1 cellular context compared by ENCODE assay signal in genomic region chr3:39051649-39052557, GRCh38.
A peak's percentile ranks its signal among the peaks of the same experiment; 100 is the strongest.
TF ChIP-seq lines count a peak whose summit lies in the region.

Gene SCN11A, minus strand, starts transcription at chr3:39051944. Its CDS starts 101,582 bp downstream, at chr3:38950362.
Gene WDR48, plus strand, starts transcription at chr3:39052016. Its CDS starts 10 bp downstream, at chr3:39052026.

TF ChIP-seq in K562, 482 proteins besides CTCF, POLR2A, EP300 and RAD21 (continued from another document and continues in another):
- TF ChIP-seq ZNF253 (CRISPR knock-in tag; conservative IDR thresholded peaks at IDR 0.05), result no peak
- no peak for TF ChIP-seq SRSF9 (IDR thresholded peaks at IDR 0.05; ENCODE audit: borderline replicate concordance, low read depth, low read length)
- TF ChIP-seq U2AF1 (optimal IDR thresholded peaks at IDR 0.05; ENCODE audit: low read depth, low read length), result no peak
- 0 out of 2 replicates have a peak, but pooled peaks have one; percentile 44 for TF ChIP-seq CBFB (CRISPR knock-in tag; IDR thresholded peaks at IDR 0.05)
- TF ChIP-seq DNMT1 (IDR thresholded peaks at IDR 0.05), result no peak
- TF ChIP-seq ZBED1 (IDR thresholded peaks at IDR 0.05), result peak; percentile 78; the same call in 1 of the 2 replicates
- TF ChIP-seq ZNF143 (CRISPR knock-in tag; IDR thresholded peaks at IDR 0.05), result peak; percentile 54; the same call in 1 of the 2 replicates
- TF ChIP-seq NUFIP1 (IDR thresholded peaks at IDR 0.05; ENCODE audit: partially characterized antibody), result no peak
- peak; percentile 97 for TF ChIP-seq SIN3B (IDR thresholded peaks at IDR 0.05; ENCODE audit: low read depth)
- TF ChIP-seq KLF6 (CRISPR knock-in tag; IDR thresholded peaks at IDR 0.05; ENCODE audit: borderline replicate concordance), result 0 out of 2 replicates have a peak, but pooled peaks have one; percentile 37
- TF ChIP-seq, protein P1, sequence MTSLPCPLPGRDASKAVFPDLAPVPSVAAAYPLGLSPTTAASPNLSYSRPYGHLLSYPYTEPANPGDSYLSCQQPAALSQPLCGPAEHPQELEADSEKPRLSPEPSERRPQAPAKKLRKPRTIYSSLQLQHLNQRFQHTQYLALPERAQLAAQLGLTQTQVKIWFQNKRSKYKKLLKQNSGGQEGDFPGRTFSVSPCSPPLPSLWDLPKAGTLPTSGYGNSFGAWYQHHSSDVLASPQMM (CRISPR knock-in tag; IDR thresholded peaks at IDR 0.05), result no peak
- peak; percentile 67 for TF ChIP-seq SP1 (CRISPR knock-in tag; IDR thresholded peaks at IDR 0.05)
- TF ChIP-seq MXI1 (IDR thresholded peaks at IDR 0.05; ENCODE audit: low read depth, low read length), result 0 out of 2 replicates have a peak, but pooled peaks have one; percentile 27
- no peak for TF ChIP-seq BRD9 (IDR thresholded peaks at IDR 0.05; ENCODE audit: low read depth, partially characterized antibody)
- no peak; the same call in none of the 2 replicates for TF ChIP-seq CBX1 (IDR thresholded peaks at IDR 0.05; ENCODE audit: low read depth)
- TF ChIP-seq MTA2 (IDR thresholded peaks at IDR 0.05; ENCODE audit: low read depth), result no peak
- TF ChIP-seq, protein P2, sequence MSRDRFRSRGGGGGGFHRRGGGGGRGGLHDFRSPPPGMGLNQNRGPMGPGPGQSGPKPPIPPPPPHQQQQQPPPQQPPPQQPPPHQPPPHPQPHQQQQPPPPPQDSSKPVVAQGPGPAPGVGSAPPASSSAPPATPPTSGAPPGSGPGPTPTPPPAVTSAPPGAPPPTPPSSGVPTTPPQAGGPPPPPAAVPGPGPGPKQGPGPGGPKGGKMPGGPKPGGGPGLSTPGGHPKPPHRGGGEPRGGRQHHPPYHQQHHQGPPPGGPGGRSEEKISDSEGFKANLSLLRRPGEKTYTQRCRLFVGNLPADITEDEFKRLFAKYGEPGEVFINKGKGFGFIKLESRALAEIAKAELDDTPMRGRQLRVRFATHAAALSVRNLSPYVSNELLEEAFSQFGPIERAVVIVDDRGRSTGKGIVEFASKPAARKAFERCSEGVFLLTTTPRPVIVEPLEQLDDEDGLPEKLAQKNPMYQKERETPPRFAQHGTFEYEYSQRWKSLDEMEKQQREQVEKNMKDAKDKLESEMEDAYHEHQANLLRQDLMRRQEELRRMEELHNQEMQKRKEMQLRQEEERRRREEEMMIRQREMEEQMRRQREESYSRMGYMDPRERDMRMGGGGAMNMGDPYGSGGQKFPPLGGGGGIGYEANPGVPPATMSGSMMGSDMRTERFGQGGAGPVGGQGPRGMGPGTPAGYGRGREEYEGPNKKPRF (IDR thresholded peaks at IDR 0.05; ENCODE audit: low read depth, low read length), result no peak
- no peak for TF ChIP-seq ZHX1 (conservative IDR thresholded peaks at IDR 0.05; ENCODE audit: low read length)
- no peak for TF ChIP-seq HEY1 (CRISPR knock-in tag; IDR thresholded peaks at IDR 0.05; ENCODE audit: borderline replicate concordance)
- TF ChIP-seq E2F6 (IDR thresholded peaks at IDR 0.05; ENCODE audit: borderline replicate concordance in 1 of 2, extremely low read depth in 1 of 2, insufficient read depth in 1 of 2, insufficient read length in 1 of 2, low read depth in 1 of 2, low read length in 1 of 2, poor library complexity in 1 of 2, severe bottlenecking in 1 of 2), result peak; percentile 56 to 66
- TF ChIP-seq, protein P3, sequence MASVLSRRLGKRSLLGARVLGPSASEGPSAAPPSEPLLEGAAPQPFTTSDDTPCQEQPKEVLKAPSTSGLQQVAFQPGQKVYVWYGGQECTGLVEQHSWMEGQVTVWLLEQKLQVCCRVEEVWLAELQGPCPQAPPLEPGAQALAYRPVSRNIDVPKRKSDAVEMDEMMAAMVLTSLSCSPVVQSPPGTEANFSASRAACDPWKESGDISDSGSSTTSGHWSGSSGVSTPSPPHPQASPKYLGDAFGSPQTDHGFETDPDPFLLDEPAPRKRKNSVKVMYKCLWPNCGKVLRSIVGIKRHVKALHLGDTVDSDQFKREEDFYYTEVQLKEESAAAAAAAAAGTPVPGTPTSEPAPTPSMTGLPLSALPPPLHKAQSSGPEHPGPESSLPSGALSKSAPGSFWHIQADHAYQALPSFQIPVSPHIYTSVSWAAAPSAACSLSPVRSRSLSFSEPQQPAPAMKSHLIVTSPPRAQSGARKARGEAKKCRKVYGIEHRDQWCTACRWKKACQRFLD (CRISPR knock-in tag; IDR thresholded peaks at IDR 0.05), result no peak
- no peak for TF ChIP-seq PRPF4 (IDR thresholded peaks at IDR 0.05; ENCODE audit: insufficient read depth, low read depth, low read length, poor library complexity, severe bottlenecking)
- no peak for TF ChIP-seq TAL1 (IDR thresholded peaks at IDR 0.05)
- TF ChIP-seq NR2C2 (CRISPR knock-in tag; IDR thresholded peaks at IDR 0.05), result 0 out of 2 replicates have a peak, but pooled peaks have one; percentile 67
- TF ChIP-seq NR2C2 (tag; IDR thresholded peaks at IDR 0.05), result peak; percentile 97
- TF ChIP-seq ZNF707 (CRISPR knock-in tag; conservative IDR thresholded peaks at IDR 0.05), result no peak
- TF ChIP-seq, protein P4, sequence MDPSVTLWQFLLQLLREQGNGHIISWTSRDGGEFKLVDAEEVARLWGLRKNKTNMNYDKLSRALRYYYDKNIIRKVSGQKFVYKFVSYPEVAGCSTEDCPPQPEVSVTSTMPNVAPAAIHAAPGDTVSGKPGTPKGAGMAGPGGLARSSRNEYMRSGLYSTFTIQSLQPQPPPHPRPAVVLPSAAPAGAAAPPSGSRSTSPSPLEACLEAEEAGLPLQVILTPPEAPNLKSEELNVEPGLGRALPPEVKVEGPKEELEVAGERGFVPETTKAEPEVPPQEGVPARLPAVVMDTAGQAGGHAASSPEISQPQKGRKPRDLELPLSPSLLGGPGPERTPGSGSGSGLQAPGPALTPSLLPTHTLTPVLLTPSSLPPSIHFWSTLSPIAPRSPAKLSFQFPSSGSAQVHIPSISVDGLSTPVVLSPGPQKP (CRISPR knock-in tag; IDR thresholded peaks at IDR 0.05), result no peak
- peak; percentile 77 for TF ChIP-seq NR2C1 (IDR thresholded peaks at IDR 0.05)
- TF ChIP-seq NR2C1 (tag; IDR thresholded peaks at IDR 0.05), result peak; percentile 89
- TF ChIP-seq GMEB1 (CRISPR knock-in tag; IDR thresholded peaks at IDR 0.05), result no peak
- TF ChIP-seq ZC3H4 (CRISPR knock-in tag; IDR thresholded peaks at IDR 0.05; ENCODE audit: borderline replicate concordance), result no peak
- no peak for TF ChIP-seq ILK (tag; IDR thresholded peaks at IDR 0.05; ENCODE audit: borderline replicate concordance, low read depth)
- no peak for TF ChIP-seq DIDO1 (tag; IDR thresholded peaks at IDR 0.05; ENCODE audit: low read depth)
- TF ChIP-seq, protein P5, sequence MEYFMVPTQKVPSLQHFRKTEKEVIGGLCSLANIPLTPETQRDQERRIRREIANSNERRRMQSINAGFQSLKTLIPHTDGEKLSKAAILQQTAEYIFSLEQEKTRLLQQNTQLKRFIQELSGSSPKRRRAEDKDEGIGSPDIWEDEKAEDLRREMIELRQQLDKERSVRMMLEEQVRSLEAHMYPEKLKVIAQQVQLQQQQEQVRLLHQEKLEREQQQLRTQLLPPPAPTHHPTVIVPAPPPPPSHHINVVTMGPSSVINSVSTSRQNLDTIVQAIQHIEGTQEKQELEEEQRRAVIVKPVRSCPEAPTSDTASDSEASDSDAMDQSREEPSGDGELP (CRISPR knock-in tag; IDR thresholded peaks at IDR 0.05; ENCODE audit: borderline replicate concordance), result peak; percentile 80; the same call in 1 of the 2 replicates
- no peak; the same call in 1 of the 2 replicates for TF ChIP-seq E2F3 (CRISPR knock-in tag; IDR thresholded peaks at IDR 0.05)
- TF ChIP-seq GATAD2B (IDR thresholded peaks at IDR 0.05; ENCODE audit: borderline replicate concordance), result no peak
- no peak; the same call in 1 of the 2 replicates for TF ChIP-seq ZNF311 (CRISPR knock-in tag; IDR thresholded peaks at IDR 0.05)
- no peak for TF ChIP-seq RFX7 (CRISPR knock-in tag; IDR thresholded peaks at IDR 0.05)
- TF ChIP-seq, protein P6, sequence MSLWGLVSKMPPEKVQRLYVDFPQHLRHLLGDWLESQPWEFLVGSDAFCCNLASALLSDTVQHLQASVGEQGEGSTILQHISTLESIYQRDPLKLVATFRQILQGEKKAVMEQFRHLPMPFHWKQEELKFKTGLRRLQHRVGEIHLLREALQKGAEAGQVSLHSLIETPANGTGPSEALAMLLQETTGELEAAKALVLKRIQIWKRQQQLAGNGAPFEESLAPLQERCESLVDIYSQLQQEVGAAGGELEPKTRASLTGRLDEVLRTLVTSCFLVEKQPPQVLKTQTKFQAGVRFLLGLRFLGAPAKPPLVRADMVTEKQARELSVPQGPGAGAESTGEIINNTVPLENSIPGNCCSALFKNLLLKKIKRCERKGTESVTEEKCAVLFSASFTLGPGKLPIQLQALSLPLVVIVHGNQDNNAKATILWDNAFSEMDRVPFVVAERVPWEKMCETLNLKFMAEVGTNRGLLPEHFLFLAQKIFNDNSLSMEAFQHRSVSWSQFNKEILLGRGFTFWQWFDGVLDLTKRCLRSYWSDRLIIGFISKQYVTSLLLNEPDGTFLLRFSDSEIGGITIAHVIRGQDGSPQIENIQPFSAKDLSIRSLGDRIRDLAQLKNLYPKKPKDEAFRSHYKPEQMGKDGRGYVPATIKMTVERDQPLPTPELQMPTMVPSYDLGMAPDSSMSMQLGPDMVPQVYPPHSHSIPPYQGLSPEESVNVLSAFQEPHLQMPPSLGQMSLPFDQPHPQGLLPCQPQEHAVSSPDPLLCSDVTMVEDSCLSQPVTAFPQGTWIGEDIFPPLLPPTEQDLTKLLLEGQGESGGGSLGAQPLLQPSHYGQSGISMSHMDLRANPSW (CRISPR knock-in tag; IDR thresholded peaks at IDR 0.05), result peak; percentile 51; the same call in 1 of the 2 replicates
- TF ChIP-seq TEAD1 (CRISPR knock-in tag; IDR thresholded peaks at IDR 0.05), result no peak; a peak in 2 of 4 replicates
- TF ChIP-seq WHSC1 (IDR thresholded peaks at IDR 0.05; ENCODE audit: low read length), result no peak
- TF ChIP-seq VEZF1 (CRISPR knock-in tag; IDR thresholded peaks at IDR 0.05), result peak; percentile 72
- TF ChIP-seq SUPT5H (IDR thresholded peaks at IDR 0.05), result peak; percentile 96
- TF ChIP-seq NELFE (IDR thresholded peaks at IDR 0.05; ENCODE audit: insufficient read depth, insufficient read length), result no peak
- TF ChIP-seq, protein P7, sequence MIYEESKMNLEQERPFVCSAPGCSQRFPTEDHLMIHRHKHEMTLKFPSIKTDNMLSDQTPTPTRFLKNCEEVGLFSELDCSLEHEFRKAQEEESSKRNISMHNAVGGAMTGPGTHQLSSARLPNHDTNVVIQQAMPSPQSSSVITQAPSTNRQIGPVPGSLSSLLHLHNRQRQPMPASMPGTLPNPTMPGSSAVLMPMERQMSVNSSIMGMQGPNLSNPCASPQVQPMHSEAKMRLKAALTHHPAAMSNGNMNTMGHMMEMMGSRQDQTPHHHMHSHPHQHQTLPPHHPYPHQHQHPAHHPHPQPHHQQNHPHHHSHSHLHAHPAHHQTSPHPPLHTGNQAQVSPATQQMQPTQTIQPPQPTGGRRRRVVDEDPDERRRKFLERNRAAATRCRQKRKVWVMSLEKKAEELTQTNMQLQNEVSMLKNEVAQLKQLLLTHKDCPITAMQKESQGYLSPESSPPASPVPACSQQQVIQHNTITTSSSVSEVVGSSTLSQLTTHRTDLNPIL (CRISPR knock-in tag; IDR thresholded peaks at IDR 0.05), result no peak
- peak; percentile 27 for TF ChIP-seq SP2 (IDR thresholded peaks at IDR 0.05; ENCODE audit: extremely low read depth, low read depth, low read length, poor library complexity, severe bottlenecking)
- no peak for TF ChIP-seq SMAD2 (IDR thresholded peaks at IDR 0.05; ENCODE audit: low read depth, low read length)
